ENCODE assay signal across 1 cellular context in genomic region chr19:41801682-41802317, GRCh38.
TF ChIP-seq lines count a peak whose summit lies in the region.

No MANE protein-coding gene starts in this region.

TF ChIP-seq in GM12878, 131 proteins besides CTCF, POLR2A, EP300 and RAD21:
- peak; percentile 12; the same call in 1 of the 2 replicates for TF ChIP-seq SPI1 (IDR thresholded peaks at IDR 0.05; ENCODE audit: borderline replicate concordance, insufficient read depth, low read depth, low read length)
- TF ChIP-seq YY1 (IDR thresholded peaks at IDR 0.05; ENCODE audit: low read depth, low read length), result 0 out of 2 replicates have a peak, but pooled peaks have one; percentile 21
- TF ChIP-seq REST (IDR thresholded peaks at IDR 0.05; ENCODE audit: low read depth, low read length), result no peak
